18 cellular contexts compared by ENCODE assay signal in the genomic region with DNA sequence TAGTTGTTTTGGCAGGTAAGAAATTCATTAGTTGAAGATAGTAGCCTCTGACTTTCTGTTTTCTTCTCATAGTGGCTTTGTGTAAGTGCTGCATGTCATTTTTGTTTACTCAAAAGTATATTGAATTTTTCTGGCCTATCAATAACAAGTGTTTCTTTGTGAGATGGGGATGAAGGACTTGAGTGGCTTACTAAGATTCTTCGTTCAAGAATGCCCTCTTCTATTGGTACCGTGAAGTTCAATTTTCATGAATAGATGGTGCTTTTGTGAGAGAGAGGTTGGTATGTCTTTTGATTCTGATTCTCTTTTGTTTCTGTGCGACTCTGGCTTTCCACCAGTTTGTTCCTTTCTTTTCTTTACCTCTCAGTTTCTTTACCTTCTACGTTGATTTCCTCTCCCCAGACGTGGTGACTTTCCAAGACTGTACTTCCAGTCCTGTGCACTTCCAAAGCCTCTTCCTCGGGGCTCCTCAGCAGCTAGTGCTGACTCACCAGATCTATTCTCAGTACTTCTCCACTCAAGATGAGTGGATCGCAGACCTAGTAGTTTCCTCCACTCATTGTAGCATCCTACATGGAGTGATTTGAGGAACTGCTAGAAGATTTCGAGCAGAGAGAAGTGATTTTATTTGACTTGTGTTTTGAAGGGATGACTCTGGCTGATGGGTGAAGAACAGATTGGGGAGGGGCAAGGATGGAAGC.
DNase-seq lines count a peak whose midpoint lies in the region; ATAC-seq and TF ChIP-seq lines count a peak whose summit lies in the region.
"Had no signal": no experiment of that assay in that cellular context is flagged by ENCODE, and none has a peak within 500 bp of the region (broad histone marks: within the 10 kb centered on the region; RNA-seq: fewer than 3 reads in every experiment).

No MANE protein-coding gene starts in this region.

- H3K27ac Mint-ChIP-seq in CD14-positive monocyte (peak overlapping the region in 4 of 7 donors; percentile 9 to 83 (median 30)), GM23338 (no peak overlapping the region), natural killer cell (no peak overlapping the region)
- H3K27ac Mint-ChIP-seq in activated naive CD8-positive, alpha-beta T cell treated with anti-CD3 and anti-CD28 coated beads for 36 hours, result no peak overlapping the region
- H3K27ac Mint-ChIP-seq: CD4-positive, alpha-beta T cell; H9 had no signal

- H2AFZ ChIP-seq in GM23338, result 0 out of 2 replicates have a peak overlapping the region, but pooled peaks have one; percentile 67

- H3K36me3 Mint-ChIP-seq in CD14-positive monocyte (no peaks in the 10 kb centered on the region), GM23338 (ENCODE audit: low read depth) (no peaks in the 10 kb centered on the region), natural killer cell (no peaks in the 10 kb centered on the region)
- H3K36me3 Mint-ChIP-seq in activated naive CD8-positive, alpha-beta T cell treated with anti-CD3 and anti-CD28 coated beads for 36 hours, result peaks cover 1% of the 10 kb centered on the region

- H3K79me2 ChIP-seq in GM23338 (replicated peaks; ENCODE audit: insufficient read depth), result no peaks in the 10 kb centered on the region

- H3K9me2 ChIP-seq in GM23338 (ENCODE audit: insufficient read depth), result no peaks in the 10 kb centered on the region

- H3K9me3 Mint-ChIP-seq in CD14-positive monocyte (peaks cover 0 to 8% (median 2%) of the 10 kb centered on the region in 7 donors), GM23338 (no peaks in the 10 kb centered on the region; the same call in 2 of the 3 replicates), natural killer cell (no peaks in the 10 kb centered on the region)
- H3K9me3 Mint-ChIP-seq in activated naive CD8-positive, alpha-beta T cell treated with anti-CD3 and anti-CD28 coated beads for 36 hours, result peaks cover 2% of the 10 kb centered on the region
- H3K9me3 Mint-ChIP-seq: CD4-positive, alpha-beta T cell; H9 had no signal

- H3F3A ChIP-seq in GM23338 (replicated peaks; ENCODE audit: low read depth), result no peaks in the 10 kb centered on the region

- no peak overlapping the region for H3K4me2 ChIP-seq in GM23338

- DNase-seq in CD14-positive monocyte (ENCODE audit: low spot score) (no peak), GM23338 (ENCODE audit: low spot score) (no peak), astrocyte of the hippocampus (ENCODE audit: low read depth, low spot score) (peak; percentile 44), right atrium auricular region (ENCODE audit: low spot score) (peak; percentile 50), natural killer cell (no peak), hippocampal formation (lab: John Stamatoyannopoulos, UW) (no peak)
- no peak for DNase-seq in stimulated activated CD4-positive, alpha-beta T cell treated with anti-CD3 and anti-CD28 coated beads, Interleukin-4, amount 100 ng/mL, for 4 hours
- DNase-seq in activated naive CD8-positive, alpha-beta T cell treated with anti-CD3 and anti-CD28 coated beads for 36 hours, result no peak
- DNase-seq: AML-193; CD4-positive, alpha-beta T cell; H9; IMR-90; NCI-H187; NCI-H2171; NCI-H446 treated with DMSO at 0.1 percent for 48 hours; PC-3 had no signal

- H3K4me3 ChIP-seq in GM23338, result no peak overlapping the region
- H3K4me3 ChIP-seq in right atrium auricular region, result no peak overlapping the region
- H3K4me3 ChIP-seq: SJSA1 had no signal

- H3K36me3 ChIP-seq in GM23338 (ENCODE audit: insufficient read depth) (no peaks in the 10 kb centered on the region), right atrium auricular region (no peaks in the 10 kb centered on the region)
- H3K36me3 ChIP-seq: SJSA1 had no signal

- peaks cover 11% of the 10 kb centered on the region for H3K4me1 Mint-ChIP-seq in CD14-positive monocyte
- H3K4me1 Mint-ChIP-seq in GM23338, result peaks cover 3% of the 10 kb centered on the region; the same call in 1 of the 3 replicates
- no peaks in the 10 kb centered on the region for H3K4me1 Mint-ChIP-seq in natural killer cell
- H3K4me1 Mint-ChIP-seq in activated naive CD8-positive, alpha-beta T cell treated with anti-CD3 and anti-CD28 coated beads for 36 hours, result peaks cover 2% of the 10 kb centered on the region

- H3K4me3 Mint-ChIP-seq in CD14-positive monocyte (no peak overlapping the region), GM23338 (no peak overlapping the region), natural killer cell (no peak overlapping the region)
- no peak overlapping the region for H3K4me3 Mint-ChIP-seq in activated naive CD8-positive, alpha-beta T cell treated with anti-CD3 and anti-CD28 coated beads for 36 hours
- H3K4me3 Mint-ChIP-seq: CD4-positive, alpha-beta T cell; H9 had no signal

- H3K27ac ChIP-seq in GM23338 (ENCODE audit: low read depth) (no peak overlapping the region), right atrium auricular region (no peak overlapping the region)
- H3K27ac ChIP-seq: RWPE1, SJSA1 had no signal

- no peaks in the 10 kb centered on the region for H3K9me3 ChIP-seq in right atrium auricular region
- H3K9me3 ChIP-seq: SJSA1 had no signal

- no peak for TF ChIP-seq CTCF in CD14-positive monocyte (IDR thresholded peaks at IDR 0.05)
- no peak for TF ChIP-seq CTCF in GM23338 (conservative IDR thresholded peaks at IDR 0.05; ENCODE audit: low read depth in 2 of 2)
- no peak for TF ChIP-seq CTCF in right atrium auricular region (IDR thresholded peaks at IDR 0.05)
- TF ChIP-seq CTCF in natural killer cell (IDR thresholded peaks at IDR 0.05), result no peak

- peaks cover 0 to 7% (median 1%) of the 10 kb centered on the region in 3 donors for H3K27me3 Mint-ChIP-seq in CD14-positive monocyte (ENCODE audit: low read depth in 3 of 3)
- H3K27me3 Mint-ChIP-seq in GM23338 (ENCODE audit: insufficient read depth, low read depth, poor library complexity), result no peaks in the 10 kb centered on the region
- peaks cover 24 to 36% of the 10 kb centered on the region in 2 donors for H3K27me3 Mint-ChIP-seq in natural killer cell (ENCODE audit: low read depth in 2 of 2)
- peaks cover 33% of the 10 kb centered on the region for H3K27me3 Mint-ChIP-seq in activated naive CD8-positive, alpha-beta T cell treated with anti-CD3 and anti-CD28 coated beads for 36 hours

- no peaks in the 10 kb centered on the region for H4K20me1 ChIP-seq in GM23338 (replicated peaks; ENCODE audit: insufficient read depth)

- H3K4me1 ChIP-seq in GM23338 (ENCODE audit: insufficient read depth), result no peaks in the 10 kb centered on the region
- no peaks in the 10 kb centered on the region for H3K4me1 ChIP-seq in right atrium auricular region

- intact Hi-C loops in CD14-positive monocyte (cut with micrococcal nuclease) (no loop called here), natural killer cell (cut with micrococcal nuclease) (no loop called here)

- H3K27me3 ChIP-seq in GM23338 (ENCODE audit: insufficient read depth), result no peaks in the 10 kb centered on the region
- H3K27me3 ChIP-seq in right atrium auricular region, result no peaks in the 10 kb centered on the region
- H3K27me3 ChIP-seq: SJSA1 had no signal

- ATAC-seq in GM23338 (no peak), natural killer cell (no peak)
- ATAC-seq: PC-3 had no signal

TF ChIP-seq in GM23338, 12 proteins besides CTCF, POLR2A, EP300 and RAD21 (continues in another document):
- TF ChIP-seq POLR2AphosphoS5 (IDR thresholded peaks at IDR 0.05; ENCODE audit: low read depth), result no peak

Comparison
In these comparisons a context has a peak if more than half of its experiments do, and no peak if none do; other contexts are left out.
1. DNase-seq: peak in astrocyte of the hippocampus (single experiment) and right atrium auricular region (single experiment); none in CD14-positive monocyte (single experiment), GM23338 (single experiment), natural killer cell (single experiment), hippocampal formation (0 of 2), stimulated activated CD4-positive, alpha-beta T cell treated with anti-CD3 and anti-CD28 coated beads, Interleukin-4, amount 100 ng/mL, for 4 hours (0 of 2) and activated naive CD8-positive, alpha-beta T cell treated with anti-CD3 and anti-CD28 coated beads for 36 hours (single experiment).
2. H3K27ac Mint-ChIP-seq: peak in CD14-positive monocyte (4 of 7); none in GM23338 (single experiment), natural killer cell (0 of 2) and activated naive CD8-positive, alpha-beta T cell treated with anti-CD3 and anti-CD28 coated beads for 36 hours (single experiment).